ENCODE assay signal across 8 cellular contexts in genomic region chr11:65988791-65989592, GRCh38. TPM values are rescaled to one million over a fixed set of nuclear protein-coding genes. Genes with fewer than 3 reads are reported as not detected.
DNase-seq lines count a peak whose midpoint lies in the region; ATAC-seq and TF ChIP-seq lines count a peak whose summit lies in the region.

No MANE protein-coding gene starts in this region.

- no peak overlapping the region for H3K4me3 ChIP-seq in fibroblast of villous mesenchyme (ENCODE audit: low read depth, low read length)
- H3K4me3 ChIP-seq in thoracic aorta: no peak overlapping the region

- peak; percentile 83 for DNase-seq in GF-D8 (lab: John Stamatoyannopoulos, UW)
- DNase-seq in HEK293T (ENCODE audit: extremely low spot score): peak; percentile 88
- peak; percentile 93 for DNase-seq in MV-4-11 (lab: John Stamatoyannopoulos, UW)
- peak; percentile 87 for DNase-seq in SIG-M5 (lab: John Stamatoyannopoulos, UW)
- peak; percentile 81 for DNase-seq in activated effector memory CD4-positive, alpha-beta T cell treated with Interleukin-2 at 50 U/mL for 16 hours
- DNase-seq in fibroblast of villous mesenchyme (ENCODE audit: low read depth): peak; percentile 96
- DNase-seq in occipital lobe (lab: John Stamatoyannopoulos, UW): peak; percentile 86
- peak; percentile 83 for DNase-seq in thoracic aorta (ENCODE audit: low spot score)

- ATAC-seq in thoracic aorta (ENCODE audit: insufficient number of reproducible peaks, low FRiP score, low read depth): peak; percentile 94

- TF ChIP-seq CTCF in fibroblast of villous mesenchyme (IDR thresholded peaks at IDR 0.05; ENCODE audit: insufficient read depth, low read depth, low read length) (peak; percentile 97), thoracic aorta (IDR thresholded peaks at IDR 0.05) (peak; percentile 87)

- no peaks in the 10 kb centered on the region for H3K36me3 ChIP-seq in thoracic aorta

- H3K27ac ChIP-seq in thoracic aorta: peak overlapping the region in 1 of 2 donors; percentile 14

- CTCF ChIA-PET in HEK293T (lab: Yijun Ruan, JAX): interaction anchor here (0.7 to 1.9 kb wide), 8 partner anchors 18 to 277 kb away, joined by 3 to 12 read pairs (median 4); partner anchors contain the start of genes AP5B1, CCDC85B, FIBP and KAT5

- H3K27me3 ChIP-seq in thoracic aorta (replicated peaks; ENCODE audit: insufficient read depth): no peaks in the 10 kb centered on the region

- H3K4me1 ChIP-seq in thoracic aorta (ENCODE audit: control insufficient read depth in 1 of 2, low read depth in 2 of 2): peaks cover 0 to 11% of the 10 kb centered on the region in 2 donors

- POLR2A ChIA-PET in HEK293T (lab: Yijun Ruan, JAX): interaction anchor here (1.1 to 1.3 kb wide), 2 partner anchors 100 to 104 kb away, joined by 4 to 5 read pairs; partner anchors contain the start of gene FIBP

- H3K9me3 ChIP-seq in thoracic aorta: no peaks in the 10 kb centered on the region

TF ChIP-seq in HEK293T, 16 proteins besides CTCF, POLR2A, EP300 and RAD21:
- peak; percentile 95 for TF ChIP-seq ZNF384 (IDR thresholded peaks at IDR 0.05)
- TF ChIP-seq CTBP1 (IDR thresholded peaks at IDR 0.05; ENCODE audit: borderline replicate concordance): no peak
- TF ChIP-seq FOXM1 (IDR thresholded peaks at IDR 0.05; ENCODE audit: borderline replicate concordance): no peak
- no peak for TF ChIP-seq SP1 (IDR thresholded peaks at IDR 0.05)

RNA-seq across cellular contexts. Expression of gene EIF1AD, which starts 13.0 kb away (rescaled TPM):
- total RNA-seq in fibroblast of villous mesenchyme (34.8 and 35.4 TPM in 2 replicates), occipital lobe (20.7 TPM), thoracic aorta (10 to 100 TPM; 20.6 to 43.5 TPM)

RNA-seq across cellular contexts. Expression of gene BANF1, which starts 13.3 kb away (rescaled TPM):
- total RNA-seq in fibroblast of villous mesenchyme (19.9 and 24.8 TPM in 2 replicates), occipital lobe (16.7 TPM), thoracic aorta (10 to 100 TPM; 22.2 to 60.0 TPM)

RNA-seq across cellular contexts. Expression of gene CST6, which starts 22.8 kb away (rescaled TPM):
- total RNA-seq in fibroblast of villous mesenchyme: under 0.01 TPM in 1 of 2 replicates, not detected in the other
- total RNA-seq in occipital lobe: not detected
- 10 to 100 TPM in 1 of 2 donors, 1 to 10 TPM in 1; 4.5 to 16.9 TPM for total RNA-seq in thoracic aorta

RNA-seq across cellular contexts. Expression of gene SART1, which starts 27.5 kb away (rescaled TPM):
- total RNA-seq in fibroblast of villous mesenchyme (25.5 and 26.7 TPM in 2 replicates), occipital lobe (22.1 TPM), thoracic aorta (10 to 100 TPM; 32.5 to 38.0 TPM)

RNA-seq across cellular contexts. Expression of gene CATSPER1, which starts 37.3 kb away (rescaled TPM):
- total RNA-seq in fibroblast of villous mesenchyme: under 0.01 and 0.43 TPM in 2 replicates
- not detected for total RNA-seq in occipital lobe
- not detected for total RNA-seq in thoracic aorta
